9 cellular contexts compared by ENCODE assay signal in the genomic region with DNA sequence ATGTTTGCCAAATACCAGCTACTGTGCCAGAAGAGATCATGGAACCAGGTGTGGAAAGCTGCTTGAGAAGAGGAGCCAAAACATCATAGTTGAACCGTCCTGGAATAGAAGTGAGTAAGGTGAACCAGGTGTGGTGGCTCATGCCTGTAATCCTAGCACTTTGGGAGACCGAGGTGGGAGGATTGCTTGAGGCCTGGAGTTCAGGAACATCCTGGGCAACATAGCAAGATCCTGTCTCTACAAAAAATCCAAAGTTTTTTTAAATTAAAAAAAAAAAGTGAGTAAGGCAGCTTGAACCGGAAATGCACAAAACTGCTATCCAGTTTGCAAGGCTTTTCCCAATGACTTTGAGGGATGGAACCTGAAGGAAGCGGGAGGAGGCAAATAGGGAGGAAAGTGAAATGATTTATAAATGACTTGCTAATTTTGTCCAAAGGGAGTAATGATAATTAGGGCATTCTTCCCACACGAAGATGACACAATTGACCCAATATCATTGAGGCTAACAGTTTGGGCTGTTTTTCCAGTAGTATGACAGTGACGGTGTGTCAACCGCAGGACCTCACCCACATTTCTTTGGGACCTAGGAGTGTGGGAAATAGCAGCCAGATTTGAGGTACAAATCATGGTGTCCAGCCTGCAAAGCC. TPM values are rescaled to one million over a fixed set of nuclear protein-coding genes. Genes with fewer than 3 reads are reported as not detected.
DNase-seq lines count a peak whose midpoint lies in the region; ATAC-seq and TF ChIP-seq lines count a peak whose summit lies in the region.
"Had no signal": no experiment of that assay in that cellular context is flagged by ENCODE, and none has a peak within 500 bp of the region (broad histone marks: within the 10 kb centered on the region; RNA-seq: fewer than 3 reads in every experiment).

No MANE protein-coding gene starts in this region.

- intact Hi-C loops in spleen (cut with DNase I; ENCODE audit: low total_unique reads), result no loop called here

- CTCF ChIA-PET in HEK293 (lab: Yijun Ruan, JAX), result interaction anchor here (1.8 to 2.2 kb wide), 2 partner anchors 73 to 113 kb away, joined by 6 to 15 read pairs; no protein-coding TSS in a partner anchor

- WGBS in liver, result 45% methylated on average over 7 of the region's 7 CpGs
- 72 to 80% (median 77%) methylated on average over 7 of the region's 7 CpGs for WGBS in spleen, 5 donors

- POLR2A ChIA-PET in HEK293 (lab: Yijun Ruan, JAX), result interaction anchor here (1.1 kb wide), 2 partner anchors 11 to 74 kb away, joined by 3 to 4 read pairs; no protein-coding TSS in a partner anchor

- DNase-seq in astrocyte of the spinal cord (ENCODE audit: low read depth, low spot score), result no peak
- DNase-seq in spleen, result no peak
- DNase-seq in NAMALWA (ENCODE audit: low spot score), result no peak
- DNase-seq in HUDEP-2 (lab: John Stamatoyannopoulos, UW; ENCODE audit: unreplicated experiment in 76 of 76), result no peak
- DNase-seq in cerebellum (ENCODE audit: low spot score), result no peak
- DNase-seq: NCI-H1048 had no signal

- H3K4me3 ChIP-seq in HEK293 (ENCODE audit: low read depth, low read length) (peak overlapping the region; percentile 82), astrocyte of the spinal cord (ENCODE audit: low read depth, low read length) (peak overlapping the region; percentile 50), liver (ENCODE audit: low read depth in 1 of 3, low read length in 3 of 3) (peak overlapping the region; percentile 72 to 85 (median 79)), spleen (peak overlapping the region in 5 of 8 donors; percentile 5 to 76 (median 67))

- ATAC-seq in GM18909 (IDR thresholded peaks at IDR 0.05; ENCODE audit: poor library complexity, unreplicated experiment), result no peak

- no peak for TF ChIP-seq RAD21 in liver (IDR thresholded peaks at IDR 0.05)

- in situ Hi-C loops in astrocyte of the spinal cord (cut with HindIII; ENCODE audit: low sequenced_read_pairs), result no loop called here

- peaks cover 22% of the 10 kb centered on the region for H3K4me1 ChIP-seq in HEK293 (ENCODE audit: control insufficient read depth, insufficient read depth, low read length)
- H3K4me1 ChIP-seq in liver (ENCODE audit: control insufficient read depth in 4 of 4, insufficient read depth in 4 of 4, low read length in 3 of 4), result peaks cover 2 to 41% (median 19%) of the 10 kb centered on the region in 4 donors
- peaks cover 4 to 64% (median 44%) of the 10 kb centered on the region in 6 donors for H3K4me1 ChIP-seq in spleen

- H3K9me3 ChIP-seq in HEK293 (ENCODE audit: control insufficient read depth, insufficient read depth, low read depth, low read length) (no peaks in the 10 kb centered on the region), liver (ENCODE audit: control insufficient read depth in 4 of 4, low read length in 3 of 4) (no peaks in the 10 kb centered on the region), spleen (no peaks in the 10 kb centered on the region)

- H3K27me3 ChIP-seq in liver (ENCODE audit: control insufficient read depth in 4 of 4, insufficient read depth in 4 of 4, low read length in 3 of 4) (no peaks in the 10 kb centered on the region), spleen (replicated peaks in 1 of 7) (peaks cover 0 to 50% (median 16%) of the 10 kb centered on the region in 7 donors)

- TF ChIP-seq POLR2A in spleen (IDR thresholded peaks at IDR 0.05), result no peak

- peaks cover 0 to 8% of the 10 kb centered on the region in 2 experiments; a peak in 1 of 3 replicates for H3K36me3 ChIP-seq in HEK293 (ENCODE audit: control insufficient read depth in 2 of 2, insufficient read depth in 1 of 2, low read length in 2 of 2)
- peaks cover 0 to 6% (median 4%) of the 10 kb centered on the region in 4 donors for H3K36me3 ChIP-seq in liver (ENCODE audit: control insufficient read depth in 4 of 4, insufficient read depth in 3 of 4, low read depth in 1 of 4, low read length in 3 of 4)
- H3K36me3 ChIP-seq in spleen, result no peaks in the 10 kb centered on the region

- peak overlapping the region; percentile 93 for H3K27ac ChIP-seq in HEK293 (ENCODE audit: extremely low read depth, low read depth, low read length)
- H3K27ac ChIP-seq in liver (ENCODE audit: low read depth in 1 of 2, low read length in 2 of 2), result peak overlapping the region; percentile 99
- peak overlapping the region in 7 of 8 donors; percentile 92 to 95 (median 94) for H3K27ac ChIP-seq in spleen

- TF ChIP-seq CTCF in HEK293 (tag by site-specific recombination; IDR thresholded peaks at IDR 0.05) (no peak), astrocyte of the spinal cord (IDR thresholded peaks at IDR 0.05; ENCODE audit: low read depth, low read length) (no peak), liver (IDR thresholded peaks at IDR 0.05; ENCODE audit: low read depth, low read length, missing input control) (no peak), spleen (IDR thresholded peaks at IDR 0.05 in 8 of 11, conservative IDR thresholded peaks at IDR 0.05 in 3 of 11) (no peak)

- H3K9ac ChIP-seq in liver (ENCODE audit: low read depth in 1 of 2, low read length in 2 of 2), result peak overlapping the region; percentile 75 to 81

TF ChIP-seq in HEK293, 187 proteins besides CTCF, POLR2A, EP300 and RAD21 (continues in another document):
- TF ChIP-seq, protein P1, sequence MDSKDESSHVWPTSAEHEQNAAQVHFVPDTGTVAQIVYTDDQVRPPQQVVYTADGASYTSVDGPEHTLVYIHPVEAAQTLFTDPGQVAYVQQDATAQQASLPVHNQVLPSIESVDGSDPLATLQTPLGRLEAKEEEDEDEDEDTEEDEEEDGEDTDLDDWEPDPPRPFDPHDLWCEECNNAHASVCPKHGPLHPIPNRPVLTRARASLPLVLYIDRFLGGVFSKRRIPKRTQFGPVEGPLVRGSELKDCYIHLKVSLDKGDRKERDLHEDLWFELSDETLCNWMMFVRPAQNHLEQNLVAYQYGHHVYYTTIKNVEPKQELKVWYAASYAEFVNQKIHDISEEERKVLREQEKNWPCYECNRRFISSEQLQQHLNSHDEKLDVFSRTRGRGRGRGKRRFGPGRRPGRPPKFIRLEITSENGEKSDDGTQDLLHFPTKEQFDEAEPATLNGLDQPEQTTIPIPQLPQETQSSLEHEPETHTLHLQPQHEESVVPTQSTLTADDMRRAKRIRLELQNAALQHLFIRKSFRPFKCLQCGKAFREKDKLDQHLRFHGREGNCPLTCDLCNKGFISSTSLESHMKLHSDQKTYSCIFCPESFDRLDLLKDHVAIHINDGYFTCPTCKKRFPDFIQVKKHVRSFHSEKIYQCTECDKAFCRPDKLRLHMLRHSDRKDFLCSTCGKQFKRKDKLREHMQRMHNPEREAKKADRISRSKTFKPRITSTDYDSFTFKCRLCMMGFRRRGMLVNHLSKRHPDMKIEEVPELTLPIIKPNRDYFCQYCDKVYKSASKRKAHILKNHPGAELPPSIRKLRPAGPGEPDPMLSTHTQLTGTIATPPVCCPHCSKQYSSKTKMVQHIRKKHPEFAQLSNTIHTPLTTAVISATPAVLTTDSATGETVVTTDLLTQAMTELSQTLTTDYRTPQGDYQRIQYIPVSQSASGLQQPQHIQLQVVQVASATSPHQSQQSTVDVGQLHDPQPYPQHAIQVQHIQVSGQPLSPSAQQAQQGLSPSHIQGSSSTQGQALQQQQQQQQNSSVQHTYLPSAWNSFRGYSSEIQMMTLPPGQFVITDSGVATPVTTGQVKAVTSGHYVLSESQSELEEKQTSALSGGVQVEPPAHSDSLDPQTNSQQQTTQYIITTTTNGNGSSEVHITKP (tag by site-specific recombination; IDR thresholded peaks at IDR 0.05), result peak; percentile 77
- TF ChIP-seq WT1 (tag by site-specific recombination; IDR thresholded peaks at IDR 0.05), result peak; percentile 84

TF ChIP-seq in liver, 16 proteins besides CTCF, POLR2A, EP300 and RAD21 (continues in another document):
- no peak for TF ChIP-seq MAX (IDR thresholded peaks at IDR 0.05)
- TF ChIP-seq HNF4G (IDR thresholded peaks at IDR 0.05), result no peak
- no peak for TF ChIP-seq JUND (IDR thresholded peaks at IDR 0.05)
- no peak for TF ChIP-seq RXRA (IDR thresholded peaks at IDR 0.05)
- TF ChIP-seq REST (IDR thresholded peaks at IDR 0.05), result no peak
- TF ChIP-seq HNF4A (conservative IDR thresholded peaks at IDR 0.05), result no peak
- no peak for TF ChIP-seq TAF1 (conservative IDR thresholded peaks at IDR 0.05)
- no peak for TF ChIP-seq FOXA1 (IDR thresholded peaks at IDR 0.05)
- no peak for TF ChIP-seq NR2F2 (IDR thresholded peaks at IDR 0.05)
- no peak for TF ChIP-seq ATF3 (IDR thresholded peaks at IDR 0.05)

RNA-seq across cellular contexts. Expression of gene CNN3, which starts 1.5 kb away (rescaled TPM):
- total RNA-seq in liver (10 to 100 TPM; 43.9 to 87.4 TPM), spleen (100 to 1,000 TPM in 6 of 7 donors, 10 to 100 TPM in 1; 83.8 to 124 (median 111) TPM), cerebellum (158 TPM)
- polyA plus RNA-seq in liver (10 to 100 TPM; 66.8 to 72.3 TPM), spleen (10 to 100 TPM; 27.4 to 94.1 (median 54.8) TPM)
